In the genomic region with DNA sequence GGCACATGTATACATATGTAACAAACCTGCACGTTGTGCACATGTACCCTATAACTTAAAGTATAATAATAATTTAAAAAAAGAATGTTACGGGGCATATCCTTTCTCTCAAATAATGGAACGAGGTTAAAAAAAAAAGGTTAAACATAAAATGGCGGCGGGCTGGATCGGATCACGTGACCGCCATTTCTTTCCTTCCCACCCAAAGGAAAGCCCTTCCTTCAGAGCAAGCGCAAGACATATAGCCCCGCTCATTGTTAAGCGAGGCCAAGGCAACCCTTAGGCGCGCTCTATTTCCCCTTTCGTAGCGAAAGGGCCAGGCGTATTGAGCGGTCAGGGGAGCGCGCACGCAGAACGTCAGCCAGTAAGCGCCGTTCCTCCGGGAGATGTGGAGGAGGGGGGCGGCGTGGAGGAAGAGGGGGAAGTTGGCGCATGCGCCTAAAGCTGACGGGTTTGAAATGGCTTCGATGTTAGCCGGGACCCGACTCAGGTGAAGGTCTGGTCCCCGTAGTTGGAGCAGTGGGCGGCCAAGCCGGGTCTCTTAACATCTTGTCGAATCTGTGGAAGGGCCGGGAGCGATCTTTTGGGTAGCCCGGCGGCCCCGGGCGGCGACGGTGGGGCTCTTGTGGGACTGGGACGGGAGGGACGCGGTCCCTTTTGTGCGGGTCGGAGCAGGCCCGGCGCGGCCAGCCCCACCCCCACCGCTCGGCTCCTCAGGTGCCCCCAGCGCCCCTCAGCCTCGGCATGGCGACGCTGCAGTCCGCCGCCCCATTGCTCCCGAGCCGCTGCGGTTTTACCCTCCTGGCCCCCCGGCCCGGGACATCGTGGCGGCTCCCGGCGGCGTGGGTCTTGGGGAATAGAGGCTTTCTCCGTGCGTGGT, we compare ENCODE assay signal across 8 cellular contexts. TPM values are rescaled to one million over a fixed set of nuclear protein-coding genes. Genes with fewer than 3 reads are reported as not detected.
A peak's percentile ranks its signal among the peaks of the same experiment; 100 is the strongest.
DNase-seq lines count a peak whose midpoint lies in the region; ATAC-seq, FAIRE-seq and TF ChIP-seq lines count a peak whose summit lies in the region.

A gene with protein sequence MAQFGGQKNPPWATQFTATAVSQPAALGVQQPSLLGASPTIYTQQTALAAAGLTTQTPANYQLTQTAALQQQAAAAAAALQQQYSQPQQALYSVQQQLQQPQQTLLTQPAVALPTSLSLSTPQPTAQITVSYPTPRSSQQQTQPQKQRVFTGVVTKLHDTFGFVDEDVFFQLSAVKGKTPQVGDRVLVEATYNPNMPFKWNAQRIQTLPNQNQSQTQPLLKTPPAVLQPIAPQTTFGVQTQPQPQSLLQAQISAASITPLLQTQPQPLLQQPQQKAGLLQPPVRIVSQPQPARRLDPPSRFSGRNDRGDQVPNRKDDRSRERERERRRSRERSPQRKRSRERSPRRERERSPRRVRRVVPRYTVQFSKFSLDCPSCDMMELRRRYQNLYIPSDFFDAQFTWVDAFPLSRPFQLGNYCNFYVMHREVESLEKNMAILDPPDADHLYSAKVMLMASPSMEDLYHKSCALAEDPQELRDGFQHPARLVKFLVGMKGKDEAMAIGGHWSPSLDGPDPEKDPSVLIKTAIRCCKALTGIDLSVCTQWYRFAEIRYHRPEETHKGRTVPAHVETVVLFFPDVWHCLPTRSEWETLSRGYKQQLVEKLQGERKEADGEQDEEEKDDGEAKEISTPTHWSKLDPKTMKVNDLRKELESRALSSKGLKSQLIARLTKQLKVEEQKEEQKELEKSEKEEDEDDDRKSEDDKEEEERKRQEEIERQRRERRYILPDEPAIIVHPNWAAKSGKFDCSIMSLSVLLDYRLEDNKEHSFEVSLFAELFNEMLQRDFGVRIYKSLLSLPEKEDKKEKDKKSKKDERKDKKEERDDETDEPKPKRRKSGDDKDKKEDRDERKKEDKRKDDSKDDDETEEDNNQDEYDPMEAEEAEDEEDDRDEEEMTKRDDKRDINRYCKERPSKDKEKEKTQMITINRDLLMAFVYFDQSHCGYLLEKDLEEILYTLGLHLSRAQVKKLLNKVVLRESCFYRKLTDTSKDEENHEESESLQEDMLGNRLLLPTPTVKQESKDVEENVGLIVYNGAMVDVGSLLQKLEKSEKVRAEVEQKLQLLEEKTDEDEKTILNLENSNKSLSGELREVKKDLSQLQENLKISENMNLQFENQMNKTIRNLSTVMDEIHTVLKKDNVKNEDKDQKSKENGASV (plus strand): TSS at position 447 of the 880 bp plus-strand sequence. CDS start 1,266 bp downstream, outside the sequence.

- peak; percentile 99 for ATAC-seq in HG02798 (IDR thresholded peaks at IDR 0.05; ENCODE audit: poor library complexity, unreplicated experiment)
- ATAC-seq in Right ventricle myocardium superior (ENCODE audit: poor library complexity), result peak; percentile 99
- peak; percentile 98 to 99 (median 98) for ATAC-seq in pancreas

- intact Hi-C loops in Right ventricle myocardium superior (cut with DNase I), result no loop called here
- intact Hi-C loops in pancreas (cut with DNase I), result no loop called here
- intact Hi-C loops in tibial artery (cut with DNase I; ENCODE audit: low total_unique reads), result no loop called here

- H3K27ac ChIP-seq in pancreas, result peak within 1 kb of the TSS; percentile 71 to 93 (median 82)
- H3K27ac ChIP-seq in tibial artery, result peak within 1 kb of the TSS; percentile 96

- DNase-seq in NCI-H1436 (lab: John Stamatoyannopoulos, UW), result peak; percentile 98
- DNase-seq in T follicular helper cell (ENCODE audit: low read depth), result peak; percentile 94
- DNase-seq in adipocyte (ENCODE audit: low read depth), result peak; percentile 99
- peak; percentile 98 for DNase-seq in Right ventricle myocardium superior
- peak; percentile 95 to 99 (median 96) for DNase-seq in pancreas
- DNase-seq in tibial artery, result peak; percentile 96 to 97

- H3K36me3 ChIP-seq in adipocyte (ENCODE audit: control insufficient read depth, insufficient read depth, low read length, severe bottlenecking), result peaks cover 24% of the 10 kb centered on the region
- peaks cover 0 to 7% (median 0%) of the 10 kb centered on the region in 3 donors for H3K36me3 ChIP-seq in pancreas
- peaks cover 14 to 27% (median 24%) of the 10 kb centered on the region in 3 donors for H3K36me3 ChIP-seq in tibial artery

- H3K4me1 ChIP-seq in adipocyte (ENCODE audit: control insufficient read depth, insufficient read depth, low read length) (peaks cover 9% of the 10 kb centered on the region), pancreas (peaks cover 0 to 9% (median 0%) of the 10 kb centered on the region in 3 donors), tibial artery (peaks cover 0 to 13% (median 6%) of the 10 kb centered on the region in 4 donors)

- H3K27me3 ChIP-seq in adipocyte (replicated peaks; ENCODE audit: control insufficient read depth, insufficient read depth, low read length) (no peaks in the 10 kb centered on the region), pancreas (no peaks in the 10 kb centered on the region), tibial artery (no peaks in the 10 kb centered on the region)

- no peak for TF ChIP-seq CTCF in GM12875 (IDR thresholded peaks at IDR 0.05; ENCODE audit: borderline replicate concordance, insufficient read depth, low read depth, low read length)
- no peak for TF ChIP-seq CTCF in pancreas (IDR thresholded peaks at IDR 0.05)
- no peak for TF ChIP-seq CTCF in tibial artery (IDR thresholded peaks at IDR 0.05)

- H3K9ac ChIP-seq in adipocyte (ENCODE audit: low read length), result peak within 1 kb of the TSS; percentile 98

- WGBS in pancreas, 2 donors, result 0 to 1% methylated on average over 72 of the region's 72 CpGs

- H3K4me3 ChIP-seq in GM12875 (ENCODE audit: low read depth, low read length), result peak within 1 kb of the TSS; percentile 95
- H3K4me3 ChIP-seq in adipocyte (ENCODE audit: low read length), result peak within 1 kb of the TSS; percentile 97
- H3K4me3 ChIP-seq in pancreas, result peak within 1 kb of the TSS; percentile 78 to 100 (median 92)
- peak within 1 kb of the TSS; percentile 96 to 99 for H3K4me3 ChIP-seq in tibial artery

- no peaks in the 10 kb centered on the region for H3K9me3 ChIP-seq in adipocyte (ENCODE audit: control insufficient read depth, low read length)
- H3K9me3 ChIP-seq in pancreas, result no peaks in the 10 kb centered on the region
- no peaks in the 10 kb centered on the region for H3K9me3 ChIP-seq in tibial artery

- peak; percentile 95 for FAIRE-seq in pancreas (lab: Jason Lieb, UNC)

RNA-seq across cellular contexts. Expression of the gene that starts here (rescaled TPM):
- total RNA-seq in Right ventricle myocardium superior, result 25.9 TPM
- 10 to 100 TPM; 12.1 to 29.0 (median 20.9) TPM for total RNA-seq in pancreas
- polyA plus RNA-seq in pancreas, result 10 to 100 TPM; 31.1 to 47.7 TPM

Comparison
In these comparisons a context has a peak if more than half of its experiments do, and no peak if none do; other contexts are left out.
1. Peak in every context shown above with its lines: DNase-seq, ATAC-seq, H3K4me3 ChIP-seq and H3K27ac ChIP-seq.